ENCODE assay signal across 1 cellular context in the genomic region with DNA sequence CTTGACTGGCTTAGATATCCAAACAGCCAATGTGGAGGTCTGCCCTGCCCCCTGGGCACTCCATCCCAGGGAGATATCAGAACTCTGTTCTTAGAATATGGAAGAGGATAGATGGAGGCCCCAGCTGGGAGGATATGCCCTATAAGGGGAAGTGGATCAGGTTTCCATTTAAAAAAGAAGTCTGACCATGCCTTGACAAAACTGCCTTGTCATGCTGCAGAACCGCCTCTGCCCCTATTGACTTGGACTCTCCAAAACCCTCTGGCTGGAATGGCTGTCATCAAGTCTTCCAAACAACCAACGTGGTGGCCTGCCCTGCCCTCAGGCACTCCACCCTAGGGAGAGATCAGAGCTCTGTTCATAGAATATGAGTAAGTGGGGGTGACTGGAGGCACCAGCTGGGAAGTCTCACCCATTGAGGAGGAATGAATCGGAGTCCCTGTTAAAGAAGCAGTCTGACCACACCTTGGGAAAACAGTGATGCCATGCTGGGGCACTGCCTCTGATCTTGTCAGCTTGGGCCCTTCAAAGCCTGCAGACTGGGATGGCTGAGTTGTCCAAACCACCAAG.
A peak's percentile ranks its signal among the peaks of the same experiment; 100 is the strongest.
TF ChIP-seq lines count a peak whose summit lies in the region.

No MANE protein-coding gene starts in this region.

TF ChIP-seq in K562, 482 proteins besides CTCF, POLR2A, EP300 and RAD21 (continued from another document and continues in another):
- TF ChIP-seq ZNF57 (CRISPR knock-in tag; IDR thresholded peaks at IDR 0.05), result no peak
- no peak for TF ChIP-seq ZNF609 (CRISPR knock-in tag; IDR thresholded peaks at IDR 0.05; ENCODE audit: borderline replicate concordance)
- TF ChIP-seq ZBTB26 (CRISPR knock-in tag; IDR thresholded peaks at IDR 0.05), result no peak
- TF ChIP-seq E2F5 (CRISPR knock-in tag; IDR thresholded peaks at IDR 0.05), result no peak
- no peak for TF ChIP-seq MAZ (CRISPR knock-in tag; conservative IDR thresholded peaks at IDR 0.05 in 1 of 2, IDR thresholded peaks at IDR 0.05 in 1 of 2)
- peak; percentile 2; the same call in 1 of the 2 replicates for TF ChIP-seq PHF8 (IDR thresholded peaks at IDR 0.05; ENCODE audit: borderline replicate concordance, low read length)
- no peak for TF ChIP-seq MXD1 (CRISPR knock-in tag; IDR thresholded peaks at IDR 0.05; ENCODE audit: borderline replicate concordance, poor library complexity, severe bottlenecking)
- TF ChIP-seq HNRNPK (IDR thresholded peaks at IDR 0.05; ENCODE audit: low read depth, low read length, poor library complexity, severe bottlenecking), result no peak
- no peak for TF ChIP-seq SMARCA5 (IDR thresholded peaks at IDR 0.05)
- TF ChIP-seq MAFG (tag; conservative IDR thresholded peaks at IDR 0.05), result peak; percentile 89
- TF ChIP-seq HDAC1 (IDR thresholded peaks at IDR 0.05), result no peak
- TF ChIP-seq MAFF (IDR thresholded peaks at IDR 0.05; ENCODE audit: low read length), result peak; percentile 80
- TF ChIP-seq ZNF699 (CRISPR knock-in tag; IDR thresholded peaks at IDR 0.05; ENCODE audit: insufficient replicate concordance), result no peak
- TF ChIP-seq RNF2 (IDR thresholded peaks at IDR 0.05), result 0 out of 2 replicates have a peak, but pooled peaks have one; percentile 27
- TF ChIP-seq ZNF589 (CRISPR knock-in tag; IDR thresholded peaks at IDR 0.05; ENCODE audit: low read depth), result 0 out of 2 replicates have a peak, but pooled peaks have one; percentile 31
- 0 out of 3 replicates have a peak, but pooled peaks of 1 of the 2 experiments have one; percentile 15 for TF ChIP-seq CBX3 (IDR thresholded peaks at IDR 0.05; ENCODE audit: borderline replicate concordance in 1 of 2, low read length in 2 of 2)
- TF ChIP-seq SNIP1 (IDR thresholded peaks at IDR 0.05; ENCODE audit: low read depth), result no peak
- peak in 1 of 2 experiments; percentile 72; a peak in 1 of 4 replicates for TF ChIP-seq SRF (CRISPR knock-in tag; IDR thresholded peaks at IDR 0.05)
- TF ChIP-seq ZNF217 (CRISPR knock-in tag; IDR thresholded peaks at IDR 0.05), result no peak
- TF ChIP-seq RBM25 (IDR thresholded peaks at IDR 0.05; ENCODE audit: low read depth, low read length, severe bottlenecking), result no peak
- TF ChIP-seq SMARCE1 (IDR thresholded peaks at IDR 0.05), result 0 out of 2 replicates have a peak, but pooled peaks have one; percentile 13
- no peak for TF ChIP-seq MTA2 (IDR thresholded peaks at IDR 0.05; ENCODE audit: low read depth)
- TF ChIP-seq TBP (optimal IDR thresholded peaks at IDR 0.05; ENCODE audit: low read depth, low read length), result no peak
- TF ChIP-seq HOMEZ (CRISPR knock-in tag; IDR thresholded peaks at IDR 0.05), result no peak
- no peak for TF ChIP-seq ERF (CRISPR knock-in tag; IDR thresholded peaks at IDR 0.05)
- TF ChIP-seq NR2F6 (CRISPR knock-in tag; IDR thresholded peaks at IDR 0.05), result no peak
- TF ChIP-seq ATF2 (CRISPR knock-in tag; IDR thresholded peaks at IDR 0.05), result no peak
- peak; percentile 2 for TF ChIP-seq TAF1 (IDR thresholded peaks at IDR 0.05; ENCODE audit: control insufficient read depth, extremely low read depth, insufficient read depth, low read length, severe bottlenecking)
- peak; percentile 37; the same call in 1 of the 2 replicates for TF ChIP-seq RBFOX2 (IDR thresholded peaks at IDR 0.05; ENCODE audit: low read depth, low read length)
- peak; percentile 75 for TF ChIP-seq ZNF316 (IDR thresholded peaks at IDR 0.05)
- no peak for TF ChIP-seq NCOR1 (IDR thresholded peaks at IDR 0.05)
- TF ChIP-seq MCM7 (IDR thresholded peaks at IDR 0.05), result no peak
- TF ChIP-seq BACH1 (tag; IDR thresholded peaks at IDR 0.05), result peak; percentile 57; the same call in 1 of the 2 replicates
- no peak for TF ChIP-seq TRIM25 (IDR thresholded peaks at IDR 0.05; ENCODE audit: borderline replicate concordance)
- no peak for TF ChIP-seq JUN (IDR thresholded peaks at IDR 0.05; ENCODE audit: borderline replicate concordance, low read depth, low read length)
- no peak for TF ChIP-seq JUN (CRISPR knock-in tag; IDR thresholded peaks at IDR 0.05; ENCODE audit: borderline replicate concordance)
- no peak for TF ChIP-seq KAT2B (IDR thresholded peaks at IDR 0.05; ENCODE audit: low read depth, low read length)
- no peak for TF ChIP-seq ZNF175 (CRISPR knock-in tag; IDR thresholded peaks at IDR 0.05; ENCODE audit: low read depth)
- TF ChIP-seq HNRNPLL (IDR thresholded peaks at IDR 0.05; ENCODE audit: low read depth, low read length, poor library complexity, severe bottlenecking), result no peak
- TF ChIP-seq MCM3 (IDR thresholded peaks at IDR 0.05), result no peak
- TF ChIP-seq MEF2A (IDR thresholded peaks at IDR 0.05; ENCODE audit: control insufficient read depth, low read depth, low read length), result no peak
- peak; percentile 76 for TF ChIP-seq C11orf30 (IDR thresholded peaks at IDR 0.05; ENCODE audit: low read depth)
- TF ChIP-seq BCLAF1 (IDR thresholded peaks at IDR 0.05; ENCODE audit: borderline replicate concordance in 1 of 2, control insufficient read depth in 1 of 2, low read depth in 2 of 2, low read length in 1 of 2), result no peak
